Comparison of ENCODE assay signal across 13 cellular contexts in genomic region chr22:50719814-50720300, GRCh38. TPM values are rescaled to one million over a fixed set of nuclear protein-coding genes. Genes with fewer than 3 reads are reported as not detected.
"Had no signal": no experiment of that assay in that cellular context is flagged by ENCODE, and none has a peak within 500 bp of the region (broad histone marks: within the 10 kb centered on the region; RNA-seq: fewer than 3 reads in every experiment).

No MANE protein-coding gene starts in this region.

- H3K27ac ChIP-seq: gastroesophageal sphincter, tibial nerve had no signal

- H3K9me3 ChIP-seq: gastroesophageal sphincter, tibial nerve had no signal

- DNase-seq: activated CD4-positive, alpha-beta T cell treated with anti-CD3 and anti-CD28 coated beads for 1 hour; activated CD4-positive, alpha-beta T cell treated with anti-CD3 and anti-CD28 coated beads, Interleukin-2, amount 50 U/mL, for 48 hours; activated gamma-delta T cell; activated T-cell treated with anti-CD3 and anti-CD28 coated beads, Interleukin-2, amount 50 U/mL, for 4 hours; amygdala; hippocampal formation; left ventricle myocardium superior; stimulated activated CD4-positive, alpha-beta T cell treated with anti-CD3 and anti-CD28 coated beads, Interleukin-4, amount 100 ng/mL, for 4 hours; SW 1271; T-helper 9 cell had no signal

- ATAC-seq: activated T-cell treated with anti-CD3 and anti-CD28 coated beads, Interleukin-2, amount 50 U/mL, for 4 hours; gastroesophageal sphincter; left ventricle myocardium superior had no signal

RNA-seq across cellular contexts. Expression of gene ACR, which starts 18.1 kb away (rescaled TPM):
- total RNA-seq: activated T-cell treated with anti-CD3 and anti-CD28 coated beads, Interleukin-2, amount 50 U/mL, for 4 hours; gastroesophageal sphincter; left ventricle myocardium superior had no signal
- polyA plus RNA-seq: keratinocyte had no signal
